Comparison of ENCODE assay signal across 2 cellular contexts in the genomic region with DNA sequence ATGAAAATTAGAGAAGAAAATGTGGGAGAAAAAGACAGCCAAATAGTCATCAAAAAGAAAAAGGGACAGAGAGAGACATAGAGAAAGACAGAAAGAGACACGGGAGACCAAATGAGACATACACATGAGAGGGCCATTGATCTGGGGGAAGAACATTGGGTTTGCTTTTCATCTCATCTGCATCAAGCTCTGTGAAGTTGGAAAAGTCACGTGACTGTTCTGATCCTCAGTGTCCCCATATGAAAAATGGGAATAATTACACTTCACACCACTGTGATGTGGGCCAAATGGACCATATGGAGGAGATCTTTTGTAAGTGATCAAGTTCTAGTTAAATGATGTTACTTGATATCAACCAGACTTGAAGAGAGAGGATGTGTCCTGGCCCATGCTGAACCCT.
TF ChIP-seq lines count a peak whose summit lies in the region.

No MANE protein-coding gene starts in this region.

TF ChIP-seq in HepG2, 621 proteins besides CTCF, POLR2A, EP300 and RAD21:
- TF ChIP-seq, protein P1, sequence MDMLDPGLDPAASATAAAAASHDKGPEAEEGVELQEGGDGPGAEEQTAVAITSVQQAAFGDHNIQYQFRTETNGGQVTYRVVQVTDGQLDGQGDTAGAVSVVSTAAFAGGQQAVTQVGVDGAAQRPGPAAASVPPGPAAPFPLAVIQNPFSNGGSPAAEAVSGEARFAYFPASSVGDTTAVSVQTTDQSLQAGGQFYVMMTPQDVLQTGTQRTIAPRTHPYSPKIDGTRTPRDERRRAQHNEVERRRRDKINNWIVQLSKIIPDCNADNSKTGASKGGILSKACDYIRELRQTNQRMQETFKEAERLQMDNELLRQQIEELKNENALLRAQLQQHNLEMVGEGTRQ (IDR thresholded peaks at IDR 0.05; ENCODE audit: low read depth, low read length), result peak; percentile 64
- TF ChIP-seq, protein P1 (CRISPR knock-in tag; IDR thresholded peaks at IDR 0.05; ENCODE audit: borderline replicate concordance), result no peak
- TF ChIP-seq, protein P2, sequence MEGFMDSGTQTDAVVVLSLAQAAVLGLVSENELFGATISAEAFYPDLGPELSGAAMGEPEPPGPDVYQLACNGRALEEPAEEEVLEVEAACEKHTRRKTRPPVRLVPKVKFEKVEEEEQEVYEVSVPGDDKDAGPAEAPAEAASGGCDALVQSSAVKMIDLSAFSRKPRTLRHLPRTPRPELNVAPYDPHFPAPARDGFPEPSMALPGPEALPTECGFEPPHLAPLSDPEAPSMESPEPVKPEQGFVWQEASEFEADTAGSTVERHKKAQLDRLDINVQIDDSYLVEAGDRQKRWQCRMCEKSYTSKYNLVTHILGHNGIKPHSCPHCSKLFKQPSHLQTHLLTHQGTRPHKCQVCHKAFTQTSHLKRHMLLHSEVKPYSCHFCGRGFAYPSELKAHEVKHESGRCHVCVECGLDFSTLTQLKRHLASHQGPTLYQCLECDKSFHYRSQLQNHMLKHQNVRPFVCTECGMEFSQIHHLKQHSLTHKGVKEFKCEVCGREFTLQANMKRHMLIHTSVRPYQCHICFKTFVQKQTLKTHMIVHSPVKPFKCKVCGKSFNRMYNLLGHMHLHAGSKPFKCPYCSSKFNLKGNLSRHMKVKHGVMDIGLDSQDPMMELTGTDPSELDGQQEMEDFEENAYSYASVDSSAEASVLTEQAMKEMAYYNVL (CRISPR knock-in tag; IDR thresholded peaks at IDR 0.05; ENCODE audit: borderline replicate concordance), result no peak
- TF ChIP-seq RAD51 (IDR thresholded peaks at IDR 0.05; ENCODE audit: borderline replicate concordance) (peak; percentile 81; the same call in 1 of the 2 replicates), HCFC1 (IDR thresholded peaks at IDR 0.05; ENCODE audit: low read depth, low read length) (no peak)

TF ChIP-seq in GM12878, 131 proteins besides CTCF, POLR2A, EP300 and RAD21:
- TF ChIP-seq, protein P3, sequence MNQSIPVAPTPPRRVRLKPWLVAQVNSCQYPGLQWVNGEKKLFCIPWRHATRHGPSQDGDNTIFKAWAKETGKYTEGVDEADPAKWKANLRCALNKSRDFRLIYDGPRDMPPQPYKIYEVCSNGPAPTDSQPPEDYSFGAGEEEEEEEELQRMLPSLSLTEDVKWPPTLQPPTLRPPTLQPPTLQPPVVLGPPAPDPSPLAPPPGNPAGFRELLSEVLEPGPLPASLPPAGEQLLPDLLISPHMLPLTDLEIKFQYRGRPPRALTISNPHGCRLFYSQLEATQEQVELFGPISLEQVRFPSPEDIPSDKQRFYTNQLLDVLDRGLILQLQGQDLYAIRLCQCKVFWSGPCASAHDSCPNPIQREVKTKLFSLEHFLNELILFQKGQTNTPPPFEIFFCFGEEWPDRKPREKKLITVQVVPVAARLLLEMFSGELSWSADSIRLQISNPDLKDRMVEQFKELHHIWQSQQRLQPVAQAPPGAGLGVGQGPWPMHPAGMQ (IDR thresholded peaks at IDR 0.05; ENCODE audit: borderline replicate concordance), result no peak
- TF ChIP-seq RAD51 (IDR thresholded peaks at IDR 0.05), result peak; percentile 53; the same call in 1 of the 2 replicates
